Comparison of ENCODE assay signal across 11 cellular contexts in the genomic region with DNA sequence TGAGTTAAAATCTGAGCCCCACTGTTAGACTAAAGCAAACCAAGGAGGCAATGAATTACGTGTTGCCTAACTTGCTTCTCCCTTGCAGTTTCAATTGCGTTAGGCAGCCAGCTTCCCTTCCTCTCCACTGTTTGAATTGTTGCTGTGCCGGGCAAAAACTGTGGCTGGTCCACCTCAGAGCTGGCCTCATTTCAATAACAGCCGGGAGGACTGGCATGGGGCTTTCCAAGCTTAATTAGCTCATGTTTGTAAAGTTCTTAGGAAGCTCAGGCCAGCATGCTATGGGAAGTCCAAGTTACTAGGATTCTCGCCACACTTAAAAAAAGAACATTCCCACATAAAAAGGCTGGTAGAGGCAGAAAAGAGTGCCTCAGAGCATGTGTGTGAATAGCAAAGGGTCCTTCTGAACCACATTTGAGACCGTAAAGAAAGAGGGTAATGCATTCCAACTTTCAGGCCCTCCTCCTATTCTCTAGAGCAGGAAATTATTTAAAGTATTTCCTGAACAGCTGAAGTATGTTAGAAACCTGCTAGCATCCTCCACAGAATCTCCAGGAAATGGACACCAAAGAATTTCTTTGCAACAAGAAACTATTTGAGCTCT.
DNase-seq lines count a peak whose midpoint lies in the region; ATAC-seq and TF ChIP-seq lines count a peak whose summit lies in the region.
"Had no signal": no experiment of that assay in that cellular context is flagged by ENCODE, and none has a peak within 500 bp of the region (broad histone marks: within the 10 kb centered on the region; RNA-seq: fewer than 3 reads in every experiment).

No MANE protein-coding gene starts in this region.

- peak overlapping the region; percentile 35; the same call in 1 of the 2 replicates for H3K27ac ChIP-seq in DND-41 (ENCODE audit: low read length)

- no peaks in the 10 kb centered on the region for H3K36me3 ChIP-seq in DND-41 (ENCODE audit: insufficient read depth, low read length)

- no peaks in the 10 kb centered on the region for H3K79me2 ChIP-seq in DND-41 (ENCODE audit: insufficient read depth, low read length)

- H3K9ac ChIP-seq in DND-41 (ENCODE audit: low read depth, low read length), result no peak overlapping the region

- H3K27me3 ChIP-seq in DND-41 (ENCODE audit: insufficient read depth, low read length, poor library complexity), result no peaks in the 10 kb centered on the region

- no peak overlapping the region for H3K4me2 ChIP-seq in DND-41 (ENCODE audit: insufficient read depth, low read length)

- H3K9me3 ChIP-seq in DND-41 (ENCODE audit: insufficient read depth, low read length, severe bottlenecking), result no peaks in the 10 kb centered on the region

- H2AFZ ChIP-seq in DND-41 (ENCODE audit: low read depth, low read length), result no peak overlapping the region

- DNase-seq in DND-41 (no peak), anterior cingulate cortex (lab: John Stamatoyannopoulos, UW) (peak in 48 of 58 donors; percentile 13 to 86 (median 47)), left ventricle myocardium superior (peak; percentile 43), putamen (ENCODE audit: low spot score) (peak; percentile 61), NCI-H1417 treated with DMSO at 0.1 percent for 48 hours (lab: John Stamatoyannopoulos, UW) (no peak), activated gamma-delta T cell treated with Interleukin-2 at 50 U/mL for 16 hours (no peak), ACHN (no peak)
- DNase-seq: activated CD4-positive, alpha-beta memory T cell treated with anti-CD3 and anti-CD28 coated beads, Interleukin-2, amount 10 ng/mL, durations not matched to agents 7 days and 5 days; DMS153; effector memory CD4-positive, alpha-beta T cell had no signal

- ATAC-seq in DND-41 (ENCODE audit: insufficient read depth, low read depth), result 0 out of 3 replicates have a peak, but pooled peaks have one; percentile 35
- peak; percentile 27 for ATAC-seq in left ventricle myocardium superior
- ATAC-seq in HG03175 (IDR thresholded peaks at IDR 0.05; ENCODE audit: unreplicated experiment), result no peak

- H3K4me3 ChIP-seq in DND-41 (ENCODE audit: low read depth in 1 of 2, low read length in 2 of 2), result no peak overlapping the region

- in situ Hi-C loops in ACHN (cut with HindIII; ENCODE audit: low pct_ligation_motif_present, low pct_unique_long_range_greater_than_20kb, low sequenced_read_pairs), result no loop called here

- H3K4me1 ChIP-seq in DND-41 (ENCODE audit: insufficient read depth, low read length), result peaks cover 22% of the 10 kb centered on the region

- H4K20me1 ChIP-seq in DND-41 (ENCODE audit: insufficient read depth, low read length), result no peaks in the 10 kb centered on the region

- intact Hi-C loops in left ventricle myocardium superior (cut with micrococcal nuclease), result no loop called here

- no peak for TF ChIP-seq CTCF in DND-41 (IDR thresholded peaks at IDR 0.05; ENCODE audit: borderline replicate concordance, extremely low read depth, low read length, poor library complexity, severe bottlenecking)

Comparison
In these comparisons a context has a peak if more than half of its experiments do, and no peak if none do; other contexts are left out.
1. DNase-seq: peak in anterior cingulate cortex (48 of 58), left ventricle myocardium superior (single experiment) and putamen (single experiment); none in DND-41 (single experiment), NCI-H1417 treated with DMSO at 0.1 percent for 48 hours (single experiment), activated gamma-delta T cell treated with Interleukin-2 at 50 U/mL for 16 hours (single experiment) and ACHN (single experiment).